Comparison of ENCODE assay signal across 8 cellular contexts in the genomic region with DNA sequence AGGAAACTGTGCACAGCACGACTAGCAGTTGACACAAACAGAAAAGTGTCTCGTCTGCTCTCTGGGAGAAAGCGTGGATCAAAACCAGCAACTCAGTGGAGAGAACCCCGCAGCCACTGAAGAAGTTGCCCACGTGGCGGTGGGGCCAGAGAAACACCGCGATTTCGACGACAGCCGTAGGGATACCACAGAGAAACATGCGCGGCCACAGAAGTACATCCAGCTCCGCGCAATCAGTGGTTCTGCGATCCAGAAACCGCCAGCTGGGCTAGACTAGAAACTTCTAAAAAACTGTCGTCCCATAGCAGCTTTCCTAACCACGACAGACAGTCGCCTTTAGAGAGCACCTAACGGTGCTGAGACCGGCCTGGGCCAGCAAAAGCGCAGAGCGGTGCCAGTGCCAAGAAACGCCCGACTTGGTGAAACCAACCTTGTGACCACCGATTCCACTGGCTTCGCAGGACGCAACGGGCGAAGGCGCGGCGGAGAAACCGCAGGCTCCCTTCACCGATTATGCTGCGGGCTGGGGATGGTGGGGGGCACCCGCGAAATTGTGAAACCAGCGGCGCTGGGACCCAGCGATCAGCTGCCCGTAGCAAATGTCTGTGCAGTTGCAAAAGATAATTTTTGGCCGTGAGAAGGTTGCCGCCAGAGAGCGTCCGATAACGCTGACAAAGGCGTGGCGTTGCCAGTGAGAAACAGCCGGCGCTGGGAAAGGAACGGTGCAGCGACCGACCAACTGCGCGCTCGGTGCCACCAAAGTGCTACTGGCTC. TPM values are rescaled to one million over a fixed set of nuclear protein-coding genes. Genes with fewer than 3 reads are reported as not detected.
DNase-seq lines count a peak whose midpoint lies in the region; ATAC-seq and TF ChIP-seq lines count a peak whose summit lies in the region.

No MANE protein-coding gene starts in this region.

- POLR2A ChIA-PET in T-cell (lab: Charles Lee): interaction anchor here (0.7 to 3.2 kb wide), 12 partner anchors 22 to 441 kb away, joined by 3 to 99 read pairs (median 16); a partner anchor contains a TSS

- CTCF ChIA-PET in T-cell (lab: Charles Lee): interaction anchor here (0.6 to 4.1 kb wide), 9 partner anchors 22 to 134 kb away, joined by 3 to 62 read pairs (median 4); no protein-coding TSS in a partner anchor

- peaks cover 0 to 2% (median 0%) of the 10 kb centered on the region in 3 donors for H3K9me3 Mint-ChIP-seq in T-cell

- no peak overlapping the region for H3K9ac ChIP-seq in iPS-18a (ENCODE audit: low read length)
- H3K9ac ChIP-seq in skeletal muscle tissue (ENCODE audit: low read depth in 1 of 3, low read length in 3 of 3): peak overlapping the region; percentile 93 to 98 (median 97)

- H3K4me3 ChIP-seq in GM12875 (ENCODE audit: low read depth, low read length): peak overlapping the region; percentile 76
- peak overlapping the region; percentile 60 for H3K4me3 ChIP-seq in astrocyte of the cerebellum (ENCODE audit: low read depth, low read length)
- H3K4me3 ChIP-seq in iPS-18a (ENCODE audit: low read length): peak overlapping the region; percentile 62
- H3K4me3 ChIP-seq in skeletal muscle tissue (ENCODE audit: low read length in 3 of 3): peak overlapping the region; percentile 90 to 96 (median 92)

- ATAC-seq in HG02588 (IDR thresholded peaks at IDR 0.05; ENCODE audit: unreplicated experiment) (peak; percentile 16), T-cell (replicated peaks in 1 of 4) (peak; percentile 3 to 8 (median 6))

- H3K36me3 ChIP-seq in iPS-18a (ENCODE audit: control insufficient read depth, low read depth, low read length) (no peaks in the 10 kb centered on the region), skeletal muscle tissue (ENCODE audit: control insufficient read depth in 3 of 3, insufficient read depth in 3 of 3, low read length in 3 of 3) (no peaks in the 10 kb centered on the region)

- in situ Hi-C loops in astrocyte of the cerebellum (cut with HindIII; ENCODE audit: low sequenced_read_pairs): no loop called here

- peak; percentile 80 for DNase-seq in NCI-H1105 treated with DMSO at 0.1 percent for 48 hours (lab: John Stamatoyannopoulos, UW)
- DNase-seq in T-cell: peak in 33 of 34 experiments; percentile 41 to 72 (median 59)
- DNase-seq in astrocyte of the cerebellum (ENCODE audit: low read depth): no peak
- no peak for DNase-seq in epidermal melanocyte (ENCODE audit: insufficient read length, low spot score)

- no peaks in the 10 kb centered on the region for H3K9me3 ChIP-seq in iPS-18a (ENCODE audit: control insufficient read depth, low read depth, low read length)
- no peaks in the 10 kb centered on the region for H3K9me3 ChIP-seq in skeletal muscle tissue (ENCODE audit: control insufficient read depth in 3 of 3, low read length in 3 of 3)

- H3K4me3 Mint-ChIP-seq in T-cell: peak overlapping the region; percentile 93 to 100 (median 95)

- TF ChIP-seq CTCF in GM12875 (IDR thresholded peaks at IDR 0.05; ENCODE audit: borderline replicate concordance, insufficient read depth, low read depth, low read length) (peak; percentile 24; the same call in 1 of the 2 replicates), astrocyte of the cerebellum (IDR thresholded peaks at IDR 0.05; ENCODE audit: low read depth, low read length, missing control alignments) (peak; percentile 15)

- H3K27me3 Mint-ChIP-seq in T-cell: no peaks in the 10 kb centered on the region

- H3K27ac Mint-ChIP-seq in T-cell: peak overlapping the region; percentile 98 to 99

- H3K4me1 ChIP-seq in iPS-18a (ENCODE audit: control insufficient read depth, low read depth, low read length): peaks cover 30% of the 10 kb centered on the region
- peaks cover 32 to 37% (median 33%) of the 10 kb centered on the region in 3 donors for H3K4me1 ChIP-seq in skeletal muscle tissue (ENCODE audit: control insufficient read depth in 3 of 3, insufficient read depth in 3 of 3, low read length in 3 of 3)

- H3K27me3 ChIP-seq in iPS-18a (ENCODE audit: control insufficient read depth, insufficient read depth, low read length) (peaks cover 94% of the 10 kb centered on the region), skeletal muscle tissue (ENCODE audit: control insufficient read depth in 3 of 3, insufficient read depth in 3 of 3, low read length in 3 of 3) (no peaks in the 10 kb centered on the region)

- H3K4me1 Mint-ChIP-seq in T-cell: peaks cover 32 to 50% (median 37%) of the 10 kb centered on the region in 3 donors

- H3K36me3 Mint-ChIP-seq in T-cell: peaks cover 13% of the 10 kb centered on the region

- H3K27ac ChIP-seq in iPS-18a (ENCODE audit: low read length): no peak overlapping the region
- peak overlapping the region; percentile 98 for H3K27ac ChIP-seq in skeletal muscle tissue (ENCODE audit: low read depth, low read length)

RNA-seq across cellular contexts. Expression of a gene that starts 2.7 kb away (rescaled TPM):
- total RNA-seq in T-cell (10 to 100 TPM; 47.8 to 64.1 (median 53.1) TPM), skeletal muscle tissue (1.6 TPM)

Comparison
In these comparisons a context has a peak if more than half of its experiments do, and no peak if none do; other contexts are left out.
1. DNase-seq: peak in NCI-H1105 treated with DMSO at 0.1 percent for 48 hours (single experiment) and T-cell (33 of 34); none in astrocyte of the cerebellum (single experiment) and epidermal melanocyte (single experiment).
2. RNA of a gene that starts 2.7 kb away (total RNA-seq): 47.8 to 64.1 TPM in T-cell; 1.6 TPM in skeletal muscle tissue (single experiment); every median in the first group is over 10 times any median in the second.
3. Peak in every context shown above with its lines, with median percentiles within 50 percentile points of each other: H3K4me3 ChIP-seq.